Comparison of ENCODE assay signal across 19 cellular contexts in the genomic region with DNA sequence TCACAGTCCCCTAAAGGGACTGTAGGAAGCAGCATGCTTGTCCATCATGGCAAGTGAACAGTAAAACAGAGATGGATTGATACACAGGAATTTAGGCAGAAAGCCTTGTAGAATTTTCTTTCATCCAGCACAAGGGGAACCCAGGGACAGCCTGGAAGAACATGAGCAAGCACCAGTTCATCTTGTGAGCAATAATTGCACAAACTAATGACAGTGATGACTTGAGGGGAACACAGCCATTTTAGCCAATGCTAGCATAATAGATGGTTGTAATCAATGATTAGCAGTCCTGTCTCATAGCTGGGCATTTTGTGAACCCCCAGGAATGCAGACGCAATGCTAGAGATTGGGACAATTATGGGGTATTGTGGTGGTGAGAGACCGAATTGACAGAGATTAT. TPM values are rescaled to one million over a fixed set of nuclear protein-coding genes. Genes with fewer than 3 reads are reported as not detected.
"Had no signal": no experiment of that assay in that cellular context is flagged by ENCODE, and none has a peak within 500 bp of the region (broad histone marks: within the 10 kb centered on the region; RNA-seq: fewer than 3 reads in every experiment).

No MANE protein-coding gene starts in this region.

- H3K36me3 ChIP-seq: colonic mucosa, gastrocnemius medialis, pancreas, SJSA1 had no signal

- H3K27ac Mint-ChIP-seq: neural progenitor cell had no signal

- H3K4me3 Mint-ChIP-seq: neural progenitor cell had no signal

- H3K4me3 ChIP-seq: colonic mucosa, gastrocnemius medialis, heart right ventricle, left ventricle myocardium inferior, neural progenitor cell, pancreas, SJSA1, stomach had no signal

- ATAC-seq: gastrocnemius medialis, heart right ventricle, pancreas had no signal

- H3K27me3 ChIP-seq: colonic mucosa, heart right ventricle, neural progenitor cell, pancreas, stomach had no signal

- H3K9me3 ChIP-seq: colonic mucosa, gastrocnemius medialis, pancreas, SJSA1 had no signal

- H3K4me1 ChIP-seq: colonic mucosa, gastrocnemius medialis, pancreas, SJSA1 had no signal

- H3K27ac ChIP-seq: colonic mucosa, gastrocnemius medialis, left ventricle myocardium inferior, neural progenitor cell, pancreas, SJSA1, stomach, VCaP had no signal

- DNase-seq: activated CD4-positive, alpha-beta T cell treated with anti-CD3 and anti-CD28 coated beads for 48 hours; activated T-cell treated with anti-CD3 and anti-CD28 coated beads, Interleukin-2, amount 50 U/mL, for 1 hour; anterior cingulate cortex; colonic mucosa; gastrocnemius medialis; heart right ventricle; islet precursor cell; left ventricle myocardium inferior; mesenchymal stem cell; pancreas; stimulated activated CD4-positive, alpha-beta T cell treated with anti-CD3 and anti-CD28 coated beads, Interleukin-4, amount 100 ng/mL, for 1 hour; stimulated activated CD8-positive, alpha-beta memory T cell treated with anti-CD3 and anti-CD28 coated beads, Interleukin-4, amount 100 ng/mL, for 48 hours; stomach; SW 1271 had no signal

RNA-seq across cellular contexts. Expression of a gene that starts 6.7 kb away (rescaled TPM):
- total RNA-seq: SJSA1 had no signal

RNA-seq across cellular contexts. Expression of a gene that starts 45.6 kb away (rescaled TPM):
- total RNA-seq: activated CD8-positive, alpha-beta memory T cell treated with anti-CD3 and anti-CD28 coated beads for 36 hours; endothelial cell of umbilical vein; gastrocnemius medialis; SJSA1 had no signal
- polyA plus RNA-seq: endothelial cell of umbilical vein, stomach had no signal
